Comparison of ENCODE assay signal across 9 cellular contexts in the genomic region with DNA sequence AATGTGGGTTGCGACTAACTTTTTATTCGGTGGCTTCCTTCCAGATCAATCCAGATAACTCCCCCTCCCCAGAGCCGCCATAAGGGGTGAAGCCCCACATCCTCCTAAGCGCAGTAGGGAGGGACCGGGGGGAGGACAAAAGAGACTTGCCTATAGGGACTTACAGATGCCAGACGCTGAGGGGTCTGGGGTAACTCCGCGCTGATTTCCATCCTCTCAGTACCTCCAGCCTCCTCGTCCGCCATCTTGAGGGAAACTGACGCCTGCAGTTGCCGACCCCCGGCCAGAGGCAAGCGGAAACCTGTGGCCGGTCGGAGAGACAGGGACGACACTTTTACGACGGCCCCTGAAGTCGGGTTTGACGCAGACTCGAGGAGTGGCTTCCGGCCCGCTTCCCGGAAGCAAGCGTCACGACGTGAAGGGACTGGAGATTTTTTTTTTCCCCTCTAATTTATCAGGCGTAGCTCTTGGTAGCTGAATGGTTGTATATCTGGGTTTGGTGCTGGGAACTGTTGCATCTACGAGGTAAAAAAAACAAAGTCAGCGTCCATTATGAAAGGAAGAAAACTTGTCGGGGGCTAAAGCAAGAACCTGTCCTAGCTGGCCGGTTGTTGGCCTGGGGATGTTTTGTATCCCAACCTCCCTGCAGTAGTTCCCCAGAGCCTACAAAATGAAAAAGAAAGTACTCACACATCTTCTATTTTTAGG. TPM values are rescaled to one million over a fixed set of nuclear protein-coding genes. Genes with fewer than 3 reads are reported as not detected.
DNase-seq lines count a peak whose midpoint lies in the region; ATAC-seq, FAIRE-seq and TF ChIP-seq lines count a peak whose summit lies in the region.
"Had no signal": no experiment of that assay in that cellular context is flagged by ENCODE, and none has a peak within 500 bp of the region (broad histone marks: within the 10 kb centered on the region; RNA-seq: fewer than 3 reads in every experiment).

A gene (minus strand): TSS at position 261 of the 708 bp plus-strand sequence. CDS start 16 bp downstream, at position 245.

- no peaks in the 10 kb centered on the region for H3K9me3 ChIP-seq in kidney (ENCODE audit: control insufficient read depth in 1 of 2, low read length in 2 of 2)

- peaks cover 0 to 3% of the 10 kb centered on the region in 2 donors for H3K36me3 ChIP-seq in kidney (ENCODE audit: control insufficient read depth in 1 of 2, insufficient read depth in 2 of 2, low read length in 2 of 2)

- H3K36me3 Mint-ChIP-seq in activated CD4-positive, alpha-beta T cell treated with anti-CD3 and anti-CD28 coated beads for 36 hours (ENCODE audit: low read depth), result peaks cover 24% of the 10 kb centered on the region
- H3K36me3 Mint-ChIP-seq in chondrocyte (ENCODE audit: low read depth), result peaks cover 6% of the 10 kb centered on the region

- H3K9ac ChIP-seq in kidney (ENCODE audit: low read length in 2 of 2), result peak within 1 kb of the TSS; percentile 66 to 82

- DNase-seq in AG10803 (ENCODE audit: low read depth) (peak; percentile 92), NCI-H524 (lab: John Stamatoyannopoulos, UW) (peak; percentile 79 to 94), chondrocyte (ENCODE audit: low spot score) (peak; percentile 98), kidney (peak; percentile 96)
- DNase-seq in activated CD4-positive, alpha-beta T cell treated with anti-CD3 and anti-CD28 coated beads for 36 hours, result peak; percentile 95
- peak; percentile 93 for DNase-seq in stimulated activated CD4-positive, alpha-beta T cell treated with anti-CD3 and anti-CD28 coated beads, Interleukin-15, amount 100 ng/mL, for 24 hours

- intact Hi-C loops in activated CD4-positive, alpha-beta T cell treated with anti-CD3 and anti-CD28 coated beads for 36 hours (cut with DNase I, micrococcal nuclease), result loop anchor here (1.0 to 10.0 kb wide), 12 partner anchors 17 to 641 kb away; a partner anchor contains a TSS
- intact Hi-C loops in kidney (cut with DNase I), result no loop called here

- ATAC-seq in HG03439 (IDR thresholded peaks at IDR 0.05; ENCODE audit: unreplicated experiment), result peak; percentile 88
- ATAC-seq in activated CD4-positive, alpha-beta T cell treated with anti-CD3 and anti-CD28 coated beads for 36 hours, result peak; percentile 94

- CTCF ChIA-PET in activated CD4-positive, alpha-beta T cell treated with anti-CD3 and anti-CD28 coated beads for 36 hours (lab: Charles Lee), result interaction anchor here (0.7 to 2.4 kb wide), 6 partner anchors 8 to 371 kb away, joined by 3 to 7 read pairs (median 4); no protein-coding TSS in a partner anchor

- H3K27ac Mint-ChIP-seq in activated CD4-positive, alpha-beta T cell treated with anti-CD3 and anti-CD28 coated beads for 36 hours, result peak within 1 kb of the TSS; percentile 96
- peak within 1 kb of the TSS; percentile 99 for H3K27ac Mint-ChIP-seq in chondrocyte (ENCODE audit: unreplicated experiment)

- H3K4me1 ChIP-seq in kidney (ENCODE audit: control insufficient read depth in 1 of 2, insufficient read depth in 1 of 2, low read depth in 1 of 2, low read length in 2 of 2), result peaks cover 4 to 6% of the 10 kb centered on the region in 2 donors

- no peaks in the 10 kb centered on the region for H3K27me3 Mint-ChIP-seq in activated CD4-positive, alpha-beta T cell treated with anti-CD3 and anti-CD28 coated beads for 36 hours
- H3K27me3 Mint-ChIP-seq in chondrocyte (ENCODE audit: low read depth), result no peaks in the 10 kb centered on the region

- peak; percentile 77 for TF ChIP-seq POLR2A in GM19099 (IDR thresholded peaks at IDR 0.05; ENCODE audit: extremely low read depth, insufficient read length, low read depth)

- no peak for FAIRE-seq in kidney (lab: Jason Lieb, UNC)
- FAIRE-seq: colon had no signal

- H3K9me3 Mint-ChIP-seq in activated CD4-positive, alpha-beta T cell treated with anti-CD3 and anti-CD28 coated beads for 36 hours (ENCODE audit: low read depth), result no peaks in the 10 kb centered on the region
- no peaks in the 10 kb centered on the region for H3K9me3 Mint-ChIP-seq in chondrocyte (ENCODE audit: low read depth)

- TF ChIP-seq CTCF in AG10803 (conservative IDR thresholded peaks at IDR 0.05; ENCODE audit: low read length) (no peak), chondrocyte (IDR thresholded peaks at IDR 0.05) (no peak), kidney (IDR thresholded peaks at IDR 0.05; ENCODE audit: borderline replicate concordance, extremely low read depth, insufficient read depth) (no peak)

- peak within 1 kb of the TSS; percentile 93 for H3K4me3 Mint-ChIP-seq in activated CD4-positive, alpha-beta T cell treated with anti-CD3 and anti-CD28 coated beads for 36 hours
- peak within 1 kb of the TSS; percentile 96 for H3K4me3 Mint-ChIP-seq in chondrocyte (ENCODE audit: unreplicated experiment)

- H3K27ac ChIP-seq in kidney (ENCODE audit: low read depth in 2 of 2, low read length in 2 of 2), result peak within 1 kb of the TSS; percentile 91 to 95

- POLR2A ChIA-PET in activated CD4-positive, alpha-beta T cell treated with anti-CD3 and anti-CD28 coated beads for 36 hours (lab: Charles Lee), result no interaction called here

- peaks cover 41% of the 10 kb centered on the region for H3K4me1 Mint-ChIP-seq in activated CD4-positive, alpha-beta T cell treated with anti-CD3 and anti-CD28 coated beads for 36 hours
- peaks cover 39% of the 10 kb centered on the region for H3K4me1 Mint-ChIP-seq in chondrocyte (ENCODE audit: low read depth)

- H3K4me3 ChIP-seq in AG10803 (ENCODE audit: low read length) (peak within 1 kb of the TSS; percentile 87), kidney (ENCODE audit: low read length in 2 of 2) (peak within 1 kb of the TSS; percentile 73 to 97)

RNA-seq across cellular contexts. Expression of the gene that starts here (rescaled TPM):
- total RNA-seq in activated CD4-positive, alpha-beta T cell treated with anti-CD3 and anti-CD28 coated beads for 36 hours, result 10 to 100 TPM; 26.8 to 30.6 TPM
- 22.3 to 27.9 TPM (median 24.3 TPM) in 3 replicates for total RNA-seq in chondrocyte
- 36.9 TPM for total RNA-seq in kidney
- polyA plus RNA-seq in kidney (ENCODE audit: insufficient read depth, low read depth, low replicate concordance), result 6.0 TPM

Comparison
In these comparisons a context has a peak if more than half of its experiments do, and no peak if none do; other contexts are left out.
1. Peak in every context shown above with its lines: DNase-seq, ATAC-seq, H3K4me3 ChIP-seq and H3K27ac ChIP-seq.